ENCODE assay signal across 31 cellular contexts in the genomic region with DNA sequence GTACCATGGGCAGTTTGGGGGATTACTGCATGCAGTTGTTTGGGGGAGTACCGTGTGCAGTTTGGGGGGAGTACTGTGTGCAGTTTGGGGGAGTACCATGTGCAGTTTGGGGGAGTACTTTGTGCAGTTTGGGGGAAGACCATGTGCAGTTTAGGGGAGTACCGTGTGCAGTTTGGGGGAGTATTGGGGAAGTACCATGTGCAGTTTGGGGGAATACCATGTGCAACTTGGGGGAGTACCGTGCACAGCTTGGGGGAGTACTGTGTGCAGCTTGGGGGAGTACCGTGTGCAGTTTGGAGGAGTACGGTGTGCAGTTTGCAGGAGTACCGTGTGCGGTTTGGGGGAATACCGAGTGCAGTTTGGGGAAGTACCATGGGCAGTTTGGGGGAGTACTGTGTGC. TPM values are rescaled to one million over a fixed set of nuclear protein-coding genes. Genes with fewer than 3 reads are reported as not detected.
"Had no signal": no experiment of that assay in that cellular context is flagged by ENCODE, and none has a peak within 500 bp of the region (broad histone marks: within the 10 kb centered on the region; RNA-seq: fewer than 3 reads in every experiment).

No MANE protein-coding gene starts in this region.

- H3K27ac ChIP-seq: neural progenitor cell, parathyroid adenoma, psoas muscle, skin epidermis, spleen, suprapubic skin, testis, tibial artery, transverse colon, upper lobe of right lung, uterus had no signal

- H3K36me3 Mint-ChIP-seq: naive thymus-derived CD4-positive, alpha-beta T cell; natural killer cell; stimulated activated memory B cell treated with anti-CD40 and anti-IgM and Interleukin-4, amounts not matched to agents 10 μg/mL and 1 μg/mL and 100 μg/mL, for 72 hours; type B pancreatic cell had no signal

- ATAC-seq: naive thymus-derived CD4-positive, alpha-beta T cell; natural killer cell; psoas muscle; right cardiac atrium; sciatic nerve; stimulated activated memory B cell treated with anti-CD40 and anti-IgM and Interleukin-4, amounts not matched to agents 10 μg/mL and 1 μg/mL and 100 μg/mL, for 72 hours; stimulated activated naive CD8-positive, alpha-beta T cell treated with anti-CD3 and anti-CD28 coated beads, Interleukin-15, amount 100 ng/mL, for 72 hours; stimulated activated naive CD8-positive, alpha-beta T cell treated with anti-CD3 and anti-CD28 coated beads, Interleukin-15, Interleukin-2, amounts not matched to agents 100 U/mL and 50 U/mL, for 24 hours; upper lobe of right lung had no signal

- DNase-seq: naive thymus-derived CD4-positive, alpha-beta T cell; natural killer cell; occipital lobe; posterior cingulate gyrus; psoas muscle; right cardiac atrium; spleen; stimulated activated CD4-positive, alpha-beta T cell treated with anti-CD3 and anti-CD28 coated beads, Interleukin-12 subunit alpha, Interleukin-12 subunit beta, amount 100 ng/mL, for 4 hours; stimulated activated CD4-positive, alpha-beta T cell treated with anti-CD3 and anti-CD28 coated beads, Interleukin-1b, Interleukin-23, amount 100 ng/mL, for 48 hours; stimulated activated CD4-positive, alpha-beta T cell treated with anti-CD3 and anti-CD28 coated beads, Interleukin-4, amount 100 ng/mL, for 1 hour; stimulated activated CD4-positive, alpha-beta T cell treated with anti-CD3 and anti-CD28 coated beads, Interleukin-4, amount 100 ng/mL, for 4 hours; stimulated activated CD8-positive, alpha-beta memory T cell treated with anti-CD3 and anti-CD28 coated beads, Interleukin-4, amount 100 ng/mL, for 48 hours; stimulated activated naive CD4-positive, alpha-beta T cell; stimulated activated naive CD8-positive, alpha-beta T cell treated with anti-CD3 and anti-CD28 coated beads, Interleukin-15, amount 100 ng/mL, for 72 hours; stimulated activated naive CD8-positive, alpha-beta T cell treated with anti-CD3 and anti-CD28 coated beads, Interleukin-15, Interleukin-2, amounts not matched to agents 100 U/mL and 50 U/mL, for 24 hours; substantia nigra; testis; tibial artery; transverse colon; upper lobe of right lung; uterus had no signal

- H3K4me1 Mint-ChIP-seq: naive thymus-derived CD4-positive, alpha-beta T cell; natural killer cell; stimulated activated memory B cell treated with anti-CD40 and anti-IgM and Interleukin-4, amounts not matched to agents 10 μg/mL and 1 μg/mL and 100 μg/mL, for 72 hours; stimulated activated naive CD8-positive, alpha-beta T cell treated with anti-CD3 and anti-CD28 coated beads, Interleukin-15, amount 100 ng/mL, for 72 hours had no signal

- H3K9me3 Mint-ChIP-seq: type B pancreatic cell had no signal

- H3K9me3 ChIP-seq: psoas muscle, suprapubic skin, testis, tibial artery, transverse colon, upper lobe of right lung, uterus had no signal

- H3K4me3 ChIP-seq: neural progenitor cell, psoas muscle, skin epidermis, smooth muscle cell, spleen, suprapubic skin, testis, tibial artery, transverse colon, upper lobe of right lung, uterus had no signal

- H3K4me2 ChIP-seq: neural progenitor cell, smooth muscle cell had no signal

- H3K36me3 ChIP-seq: neural progenitor cell, spleen, suprapubic skin, tibial artery, transverse colon, upper lobe of right lung, uterus had no signal

- H3K27me3 ChIP-seq: neural progenitor cell, testis, transverse colon, uterus had no signal

- H3K4me3 Mint-ChIP-seq: naive thymus-derived CD4-positive, alpha-beta T cell; natural killer cell; nephron; neural progenitor cell; stimulated activated memory B cell treated with anti-CD40 and anti-IgM and Interleukin-4, amounts not matched to agents 10 μg/mL and 1 μg/mL and 100 μg/mL, for 72 hours; stimulated activated naive CD8-positive, alpha-beta T cell treated with anti-CD3 and anti-CD28 coated beads, Interleukin-15, amount 100 ng/mL, for 72 hours; type B pancreatic cell had no signal

- H3K4me1 ChIP-seq: parathyroid adenoma, psoas muscle, suprapubic skin, testis, tibial artery, transverse colon, upper lobe of right lung, uterus had no signal

- H3K27ac Mint-ChIP-seq: naive thymus-derived CD4-positive, alpha-beta T cell; natural killer cell; nephron; neural progenitor cell; progenitor cell of endocrine pancreas; stimulated activated memory B cell treated with anti-CD40 and anti-IgM and Interleukin-4, amounts not matched to agents 10 μg/mL and 1 μg/mL and 100 μg/mL, for 72 hours; stimulated activated naive CD8-positive, alpha-beta T cell treated with anti-CD3 and anti-CD28 coated beads, Interleukin-15, amount 100 ng/mL, for 72 hours; type B pancreatic cell had no signal

RNA-seq across cellular contexts. Expression of a gene that starts 22.3 kb away (rescaled TPM):
- total RNA-seq: transverse colon had no signal
